9 cellular contexts compared by ENCODE assay signal in genomic region chr2:98704499-98705332, GRCh38. TPM values are rescaled to one million over a fixed set of nuclear protein-coding genes. Genes with fewer than 3 reads are reported as not detected.
A peak's percentile ranks its signal among the peaks of the same experiment; 100 is the strongest.
DNase-seq lines count a peak whose midpoint lies in the region; ATAC-seq and TF ChIP-seq lines count a peak whose summit lies in the region.
"Had no signal": no experiment of that assay in that cellular context is flagged by ENCODE, and none has a peak within 500 bp of the region (broad histone marks: within the 10 kb centered on the region; RNA-seq: fewer than 3 reads in every experiment).

No MANE protein-coding gene starts in this region.

- no peak for TF ChIP-seq CTCF in thyroid gland (IDR thresholded peaks at IDR 0.05)

- H3K9me3 ChIP-seq in thyroid gland, result no peaks in the 10 kb centered on the region
- H3K9me3 ChIP-seq: breast epithelium had no signal

- peak overlapping the region; percentile 97 for H3K27ac Mint-ChIP-seq in activated naive CD8-positive, alpha-beta T cell
- peak overlapping the region; percentile 42 to 95 (median 85) for H3K27ac Mint-ChIP-seq in naive thymus-derived CD8-positive, alpha-beta T cell

- H3K36me3 ChIP-seq in thyroid gland, result no peaks in the 10 kb centered on the region
- H3K36me3 ChIP-seq: breast epithelium had no signal

- no peak overlapping the region for H3K4me3 Mint-ChIP-seq in activated naive CD8-positive, alpha-beta T cell
- H3K4me3 Mint-ChIP-seq in naive thymus-derived CD8-positive, alpha-beta T cell, result peak overlapping the region in 8 of 10 donors; percentile 7 to 79 (median 66)

- WGBS in thyroid gland, 2 donors, result 87 to 93% methylated on average over 9 of the region's 9 CpGs

- peaks cover 5% of the 10 kb centered on the region for H3K36me3 Mint-ChIP-seq in activated naive CD8-positive, alpha-beta T cell
- H3K36me3 Mint-ChIP-seq in naive thymus-derived CD8-positive, alpha-beta T cell, result peaks cover 0 to 33% (median 4%) of the 10 kb centered on the region in 3 donors

- peak; percentile 100 for DNase-seq in DMS53 (lab: John Stamatoyannopoulos, UW)
- peak; percentile 74 for DNase-seq in NCI-H2029 treated with DMSO at 0.1 percent for 48 hours (lab: John Stamatoyannopoulos, UW)
- DNase-seq in naive thymus-derived CD8-positive, alpha-beta T cell, result no peak
- no peak for DNase-seq in thyroid gland
- DNase-seq in nucleus accumbens (lab: John Stamatoyannopoulos, UW), result no peak

- no peak overlapping the region for H3K4me3 ChIP-seq in thyroid gland (replicated peaks in 1 of 3)
- H3K4me3 ChIP-seq: breast epithelium had no signal

- H3K27me3 Mint-ChIP-seq in activated naive CD8-positive, alpha-beta T cell, result no peaks in the 10 kb centered on the region
- H3K27me3 Mint-ChIP-seq in naive thymus-derived CD8-positive, alpha-beta T cell, result no peaks in the 10 kb centered on the region

- peaks cover 77% of the 10 kb centered on the region for H3K4me1 Mint-ChIP-seq in activated naive CD8-positive, alpha-beta T cell (ENCODE audit: low read depth)
- H3K4me1 Mint-ChIP-seq in naive thymus-derived CD8-positive, alpha-beta T cell, result peaks cover 49 to 84% (median 81%) of the 10 kb centered on the region in 4 donors

- POLR2A ChIA-PET in naive thymus-derived CD8-positive, alpha-beta T cell (lab: Charles Lee), result interaction anchor here (0.5 to 2.4 kb wide), 7 partner anchors 13 to 66 kb away, joined by 3 to 12 read pairs (median 5); partner anchors contain the start of gene MGAT4A

- intact Hi-C loops in thyroid gland (cut with DNase I), result no loop called here

- H3K27ac ChIP-seq in thyroid gland, result no peak overlapping the region
- H3K27ac ChIP-seq: breast epithelium had no signal

- peaks cover 26 to 43% of the 10 kb centered on the region in 2 donors for H3K4me1 ChIP-seq in thyroid gland

- no peak for ATAC-seq in naive thymus-derived CD8-positive, alpha-beta T cell
- no peak for ATAC-seq in HG02642 (IDR thresholded peaks at IDR 0.05; ENCODE audit: poor library complexity, unreplicated experiment)
- ATAC-seq: SK-N-SH treated with all-trans-retinoic acid at 6 μM for 48 hours had no signal

- no peak for TF ChIP-seq POLR2A in thyroid gland (IDR thresholded peaks at IDR 0.05)

- H3K9me3 Mint-ChIP-seq in activated naive CD8-positive, alpha-beta T cell (ENCODE audit: low read depth), result no peaks in the 10 kb centered on the region
- no peaks in the 10 kb centered on the region for H3K9me3 Mint-ChIP-seq in naive thymus-derived CD8-positive, alpha-beta T cell

- no peaks in the 10 kb centered on the region for H3K27me3 ChIP-seq in thyroid gland
- H3K27me3 ChIP-seq: breast epithelium had no signal

RNA-seq across cellular contexts. Expression of gene MGAT4A, which starts 26.2 kb away (rescaled TPM):
- 100 to 1,000 TPM; 291 to 295 TPM for total RNA-seq in naive thymus-derived CD8-positive, alpha-beta T cell
- 100 to 1,000 TPM; 285 to 350 (median 310) TPM for polyA plus RNA-seq in naive thymus-derived CD8-positive, alpha-beta T cell
- total RNA-seq in thyroid gland, result 10 to 100 TPM; 20.4 to 59.6 (median 39.8) TPM

Comparison
In these comparisons a context has a peak if more than half of its experiments do, and no peak if none do; other contexts are left out.
1. DNase-seq: peak in DMS53 (single experiment) and NCI-H2029 treated with DMSO at 0.1 percent for 48 hours (single experiment); none in naive thymus-derived CD8-positive, alpha-beta T cell (0 of 10), thyroid gland (0 of 2) and nucleus accumbens (0 of 56).
2. RNA of gene MGAT4A, which starts 26.2 kb away (total RNA-seq): 291 to 295 TPM in naive thymus-derived CD8-positive, alpha-beta T cell; 20.4 to 59.6 TPM in thyroid gland; every median in the first group is over 4 times any median in the second.